In genomic region chr13:100423375-100423774, GRCh38 we compare ENCODE assay signal across 19 cellular contexts.
DNase-seq lines count a peak whose midpoint lies in the region; ATAC-seq and TF ChIP-seq lines count a peak whose summit lies in the region.
"Had no signal": no experiment of that assay in that cellular context is flagged by ENCODE, and none has a peak within 500 bp of the region (broad histone marks: within the 10 kb centered on the region; RNA-seq: fewer than 3 reads in every experiment).

No MANE protein-coding gene starts in this region.

- H3K36me3 ChIP-seq in breast epithelium = no peaks in the 10 kb centered on the region
- peaks cover 0 to 29% (median 0%) of the 10 kb centered on the region in 9 donors for H3K36me3 ChIP-seq in heart right ventricle

- CTCF ChIA-PET in MCF 10A (lab: Yijun Ruan, JAX) = no interaction called here

- H3K27me3 ChIP-seq in breast epithelium = no peaks in the 10 kb centered on the region
- H3K27me3 ChIP-seq in heart right ventricle = no peaks in the 10 kb centered on the region

- H3K27ac ChIP-seq in breast epithelium (no peak overlapping the region), heart right ventricle (no peak overlapping the region)

- peaks cover 17% of the 10 kb centered on the region for H3K36me3 Mint-ChIP-seq in MCF 10A (ENCODE audit: insufficient read depth, unreplicated experiment)

- H3K4me1 Mint-ChIP-seq in MCF 10A (ENCODE audit: insufficient read depth, unreplicated experiment) = peaks cover 7% of the 10 kb centered on the region
- peaks cover 14% of the 10 kb centered on the region for H3K4me1 Mint-ChIP-seq in stimulated activated naive CD8-positive, alpha-beta T cell treated with anti-CD3 and anti-CD28 coated beads, Interleukin-15, amount 100 ng/mL, for 72 hours

- POLR2A ChIA-PET in MCF 10A (lab: Yijun Ruan, JAX) = no interaction called here

- H3K9me3 Mint-ChIP-seq in MCF 10A (ENCODE audit: unreplicated experiment) = no peaks in the 10 kb centered on the region
- peaks cover 0 to 8% of the 10 kb centered on the region in 2 donors for H3K9me3 Mint-ChIP-seq in stimulated activated naive CD8-positive, alpha-beta T cell treated with anti-CD3 and anti-CD28 coated beads, Interleukin-15, amount 100 ng/mL, for 72 hours

- no peak overlapping the region for H3K4me3 ChIP-seq in breast epithelium
- H3K4me3 ChIP-seq in heart right ventricle = no peak overlapping the region

- BruUV-seq in MCF 10A (replicated peaks; lab: Mats Ljungman, UMichigan) = no TSS peak

- intact Hi-C loops in MCF 10A (cut with micrococcal nuclease) = no loop called here
- intact Hi-C loops in breast epithelium (cut with DNase I; ENCODE audit: low total_unique reads) = no loop called here
- intact Hi-C loops in heart right ventricle (cut with DNase I) = no loop called here

- no peaks in the 10 kb centered on the region for H3K9me3 ChIP-seq in breast epithelium
- H3K9me3 ChIP-seq in heart right ventricle = no peaks in the 10 kb centered on the region
- H3K9me3 ChIP-seq: SK-N-SH had no signal

- peak overlapping the region; percentile 55 for H3K27ac Mint-ChIP-seq in MCF 10A (ENCODE audit: low read depth, unreplicated experiment)
- peak overlapping the region; percentile 94 for H3K27ac Mint-ChIP-seq in stimulated activated naive CD8-positive, alpha-beta T cell treated with anti-CD3 and anti-CD28 coated beads, Interleukin-15, amount 100 ng/mL, for 72 hours
- H3K27ac Mint-ChIP-seq: mesothelial cell of epicardium had no signal

- ATAC-seq in esophagus mucosa (peak; percentile 67), heart right ventricle (no peak)
- ATAC-seq in stimulated activated naive CD8-positive, alpha-beta T cell treated with anti-CD3 and anti-CD28 coated beads, Interleukin-15, amount 100 ng/mL, for 72 hours = peak; percentile 85
- ATAC-seq: HepG2 had no signal

- peak; percentile 50 for DNase-seq in MCF 10A (ENCODE audit: unreplicated experiment)
- no peak for DNase-seq in breast epithelium (ENCODE audit: low spot score in 2 of 2)
- DNase-seq in OCI-M1 (lab: John Stamatoyannopoulos, UW) = peak; percentile 69
- no peak for DNase-seq in stimulated activated naive CD8-positive, alpha-beta T cell treated with anti-CD3 and anti-CD28 coated beads, Interleukin-15, amount 100 ng/mL, for 72 hours
- no peak for DNase-seq in activated CD8-positive, alpha-beta memory T cell treated with anti-CD3 and anti-CD28 coated beads, Interleukin-2, amount 50 U/mL, for 4 hours
- DNase-seq in heart right ventricle = no peak
- no peak for DNase-seq in RKO (ENCODE audit: low spot score)
- DNase-seq: activated CD4-positive, alpha-beta T cell treated with anti-CD3 and anti-CD28 coated beads for 1 hour; activated effector memory CD4-positive, alpha-beta T cell treated with Interleukin-2 at 50 U/mL for 16 hours; DMS153; GOT3; hypothalamus; NCI-H1694 treated with DMSO at 0.1 percent for 48 hours; NCI-H774; SK-N-SH; stimulated activated CD8-positive, alpha-beta memory T cell treated with anti-CD3 and anti-CD28 coated beads, Interleukin-4, amount 100 ng/mL, for 48 hours had no signal

- 94 to 96% methylated on average over 2 of the region's 2 CpGs for WGBS in heart right ventricle, 2 donors

- TF ChIP-seq CTCF in MCF 10A (IDR thresholded peaks at IDR 0.05; ENCODE audit: unreplicated experiment) (no peak), breast epithelium (IDR thresholded peaks at IDR 0.05) (no peak), heart right ventricle (IDR thresholded peaks at IDR 0.05) (no peak)

- no peak overlapping the region for H3K4me3 Mint-ChIP-seq in MCF 10A (ENCODE audit: unreplicated experiment)
- H3K4me3 Mint-ChIP-seq in stimulated activated naive CD8-positive, alpha-beta T cell treated with anti-CD3 and anti-CD28 coated beads, Interleukin-15, amount 100 ng/mL, for 72 hours = no peak overlapping the region
- H3K4me3 Mint-ChIP-seq: mesothelial cell of epicardium had no signal

- H3K27me3 Mint-ChIP-seq in MCF 10A (ENCODE audit: insufficient read depth, unreplicated experiment) = no peaks in the 10 kb centered on the region
- no peaks in the 10 kb centered on the region for H3K27me3 Mint-ChIP-seq in stimulated activated naive CD8-positive, alpha-beta T cell treated with anti-CD3 and anti-CD28 coated beads, Interleukin-15, amount 100 ng/mL, for 72 hours

- H3K4me1 ChIP-seq in breast epithelium = no peaks in the 10 kb centered on the region
- H3K4me1 ChIP-seq in heart right ventricle = no peaks in the 10 kb centered on the region

- TF ChIP-seq POLR2A in breast epithelium (IDR thresholded peaks at IDR 0.05) = no peak

Comparison
In these comparisons a context has a peak if more than half of its experiments do, and no peak if none do; other contexts are left out.
1. DNase-seq: peak in MCF 10A (single experiment) and OCI-M1 (single experiment); none in breast epithelium (0 of 2), stimulated activated naive CD8-positive, alpha-beta T cell treated with anti-CD3 and anti-CD28 coated beads, Interleukin-15, amount 100 ng/mL, for 72 hours (0 of 2), activated CD8-positive, alpha-beta memory T cell treated with anti-CD3 and anti-CD28 coated beads, Interleukin-2, amount 50 U/mL, for 4 hours (single experiment), heart right ventricle (0 of 2) and RKO (single experiment).
2. ATAC-seq: peak in esophagus mucosa (single experiment) and stimulated activated naive CD8-positive, alpha-beta T cell treated with anti-CD3 and anti-CD28 coated beads, Interleukin-15, amount 100 ng/mL, for 72 hours (single experiment); none in heart right ventricle (0 of 8).